In the genomic region with DNA sequence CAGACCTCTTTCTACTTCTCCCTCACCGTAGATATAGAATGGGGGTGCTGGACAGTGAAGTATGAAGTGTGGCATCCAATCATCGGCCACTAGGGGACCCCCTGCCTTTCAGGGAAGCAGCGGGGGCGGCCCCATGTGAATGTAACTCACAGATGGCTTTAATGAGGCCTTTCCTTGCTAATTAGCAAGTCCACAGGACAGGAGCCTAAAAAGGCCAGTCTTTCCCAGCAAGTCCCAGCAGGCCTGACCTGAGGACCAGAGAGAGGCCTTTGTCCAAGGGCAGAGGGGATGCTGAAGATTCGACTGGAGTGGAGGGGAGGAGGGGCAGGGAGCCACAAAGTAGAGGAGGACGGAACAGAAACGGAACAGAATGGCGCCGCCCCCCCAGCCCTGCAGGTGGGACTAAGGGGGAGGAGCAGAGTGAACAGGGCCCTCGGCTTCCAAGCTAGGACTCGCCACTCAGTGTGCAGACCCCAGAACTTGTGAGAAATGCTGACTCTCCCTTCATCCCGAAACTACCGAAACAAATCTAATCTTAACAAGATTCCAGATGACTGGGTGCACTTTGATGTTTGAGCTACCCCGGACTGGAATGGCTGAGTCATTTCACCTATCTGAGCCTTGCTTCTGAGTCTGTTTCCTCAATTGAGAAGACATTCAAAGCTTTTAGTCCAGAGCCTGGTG, we compare ENCODE assay signal across 1 cellular context.
TF ChIP-seq lines count a peak whose summit lies in the region.

No MANE protein-coding gene starts in this region.

TF ChIP-seq in HepG2, 621 proteins besides CTCF, POLR2A, EP300 and RAD21 (continues in another document):
- peak; percentile 6; the same call in 1 of the 2 replicates for TF ChIP-seq ZBTB49 (CRISPR knock-in tag; IDR thresholded peaks at IDR 0.05; ENCODE audit: borderline replicate concordance)
- 0 out of 2 replicates have a peak, but pooled peaks have one; percentile 16 for TF ChIP-seq ZNF317 (CRISPR knock-in tag; IDR thresholded peaks at IDR 0.05)
- peak; percentile 52 for TF ChIP-seq ASH2L (IDR thresholded peaks at IDR 0.05; ENCODE audit: insufficient read length, low read depth, low read length)
- TF ChIP-seq SP2 (CRISPR knock-in tag; IDR thresholded peaks at IDR 0.05): 0 out of 2 replicates have a peak, but pooled peaks have one; percentile 1
- TF ChIP-seq ZNF432 (CRISPR knock-in tag; IDR thresholded peaks at IDR 0.05; ENCODE audit: borderline replicate concordance): no peak
- TF ChIP-seq XRCC5 (optimal IDR thresholded peaks at IDR 0.05; ENCODE audit: low read length): peak; percentile 28
- 0 out of 2 replicates have a peak, but pooled peaks have one; percentile 22 for TF ChIP-seq ZBTB7A (CRISPR knock-in tag; IDR thresholded peaks at IDR 0.05)
- TF ChIP-seq MAFF (IDR thresholded peaks at IDR 0.05; ENCODE audit: low read depth, low read length): peak; percentile 69
- TF ChIP-seq, protein P1, sequence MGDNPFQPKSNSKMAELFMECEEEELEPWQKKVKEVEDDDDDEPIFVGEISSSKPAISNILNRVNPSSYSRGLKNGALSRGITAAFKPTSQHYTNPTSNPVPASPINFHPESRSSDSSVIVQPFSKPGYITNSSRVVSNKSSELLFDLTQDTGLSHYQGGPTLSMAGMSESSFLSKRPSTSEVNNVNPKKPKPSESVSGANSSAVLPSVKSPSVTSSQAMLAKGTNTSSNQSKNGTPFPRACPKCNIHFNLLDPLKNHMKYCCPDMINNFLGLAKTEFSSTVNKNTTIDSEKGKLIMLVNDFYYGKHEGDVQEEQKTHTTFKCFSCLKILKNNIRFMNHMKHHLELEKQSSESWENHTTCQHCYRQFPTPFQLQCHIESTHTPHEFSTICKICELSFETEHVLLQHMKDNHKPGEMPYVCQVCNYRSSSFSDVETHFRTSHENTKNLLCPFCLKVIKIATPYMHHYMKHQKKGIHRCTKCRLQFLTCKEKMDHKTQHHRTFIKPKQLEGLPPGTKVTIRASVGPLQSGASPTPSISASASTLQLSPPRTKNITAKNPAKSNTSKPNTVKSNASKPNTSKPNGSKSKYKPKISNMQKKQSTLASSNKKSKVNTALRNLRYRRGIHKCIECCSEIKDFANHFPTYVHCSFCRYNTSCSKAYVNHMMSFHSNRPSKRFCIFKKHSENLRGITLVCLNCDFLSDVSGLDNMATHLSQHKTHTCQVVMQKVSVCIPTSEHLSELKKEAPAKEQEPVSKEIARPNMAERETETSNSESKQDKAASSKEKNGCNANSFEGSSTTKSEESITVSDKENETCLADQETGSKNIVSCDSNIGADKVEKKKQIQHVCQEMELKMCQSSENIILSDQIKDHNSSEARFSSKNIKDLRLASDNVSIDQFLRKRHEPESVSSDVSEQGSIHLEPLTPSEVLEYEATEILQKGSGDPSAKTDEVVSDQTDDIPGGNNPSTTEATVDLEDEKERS (CRISPR knock-in tag; IDR thresholded peaks at IDR 0.05): 0 out of 2 replicates have a peak, but pooled peaks have one; percentile 15
- no peak for TF ChIP-seq WIZ (CRISPR knock-in tag; IDR thresholded peaks at IDR 0.05)
- TF ChIP-seq ZNF572 (CRISPR knock-in tag; IDR thresholded peaks at IDR 0.05): peak; percentile 77; the same call in 1 of the 2 replicates
- TF ChIP-seq ZNF501 (CRISPR knock-in tag; IDR thresholded peaks at IDR 0.05): peak; percentile 55
- peak; percentile 97 for TF ChIP-seq ZNF263 (CRISPR knock-in tag; IDR thresholded peaks at IDR 0.05)
- peak; percentile 23; the same call in 1 of the 2 replicates for TF ChIP-seq SIN3A (IDR thresholded peaks at IDR 0.05; ENCODE audit: borderline replicate concordance, low read depth, low read length)
- 0 out of 2 replicates have a peak, but pooled peaks have one; percentile 44 for TF ChIP-seq ZNF224 (CRISPR knock-in tag; IDR thresholded peaks at IDR 0.05)
- TF ChIP-seq ZNF343 (CRISPR knock-in tag; IDR thresholded peaks at IDR 0.05): no peak; the same call in 1 of the 2 replicates
- TF ChIP-seq FOSL2 (CRISPR knock-in tag; IDR thresholded peaks at IDR 0.05): peak; percentile 85
- TF ChIP-seq, protein P2, sequence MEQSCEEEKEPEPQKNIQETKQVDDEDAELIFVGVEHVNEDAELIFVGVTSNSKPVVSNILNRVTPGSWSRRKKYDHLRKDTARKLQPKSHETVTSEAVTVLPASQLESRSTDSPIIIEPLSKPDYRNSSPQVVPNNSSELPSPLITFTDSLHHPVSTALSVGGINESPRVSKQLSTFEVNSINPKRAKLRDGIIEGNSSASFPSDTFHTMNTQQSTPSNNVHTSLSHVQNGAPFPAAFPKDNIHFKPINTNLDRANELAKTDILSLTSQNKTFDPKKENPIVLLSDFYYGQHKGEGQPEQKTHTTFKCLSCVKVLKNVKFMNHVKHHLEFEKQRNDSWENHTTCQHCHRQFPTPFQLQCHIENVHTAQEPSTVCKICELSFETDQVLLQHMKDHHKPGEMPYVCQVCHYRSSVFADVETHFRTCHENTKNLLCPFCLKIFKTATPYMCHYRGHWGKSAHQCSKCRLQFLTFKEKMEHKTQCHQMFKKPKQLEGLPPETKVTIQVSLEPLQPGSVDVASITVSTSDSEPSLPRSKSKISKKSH (CRISPR knock-in tag; IDR thresholded peaks at IDR 0.05; ENCODE audit: borderline replicate concordance): peak; percentile 23; the same call in 1 of the 2 replicates
- peak; percentile 60; the same call in 1 of the 2 replicates for TF ChIP-seq MIXL1 (CRISPR knock-in tag; IDR thresholded peaks at IDR 0.05)
- TF ChIP-seq GATAD1 (CRISPR knock-in tag; IDR thresholded peaks at IDR 0.05): 0 out of 2 replicates have a peak, but pooled peaks have one; percentile 7
- peak; percentile 71; the same call in 1 of the 2 replicates for TF ChIP-seq KDM5B (CRISPR knock-in tag; IDR thresholded peaks at IDR 0.05; ENCODE audit: borderline replicate concordance)
- TF ChIP-seq SPEN (CRISPR knock-in tag; IDR thresholded peaks at IDR 0.05; ENCODE audit: low read depth): peak; percentile 58
- 0 out of 2 replicates have a peak, but pooled peaks have one; percentile 1 for TF ChIP-seq ZNF609 (CRISPR knock-in tag; IDR thresholded peaks at IDR 0.05; ENCODE audit: borderline replicate concordance)
- TF ChIP-seq ZNF354B (CRISPR knock-in tag; IDR thresholded peaks at IDR 0.05): 0 out of 2 replicates have a peak, but pooled peaks have one; percentile 26
- peak; percentile 72; the same call in 1 of the 2 replicates for TF ChIP-seq NRL (CRISPR knock-in tag; IDR thresholded peaks at IDR 0.05; ENCODE audit: borderline replicate concordance)
- TF ChIP-seq ARHGAP35 (CRISPR knock-in tag; IDR thresholded peaks at IDR 0.05; ENCODE audit: borderline replicate concordance): 0 out of 2 replicates have a peak, but pooled peaks have one; percentile 41
- TF ChIP-seq KDM3A (CRISPR knock-in tag; IDR thresholded peaks at IDR 0.05; ENCODE audit: low read depth): no peak
- no peak for TF ChIP-seq PCBP2 (optimal IDR thresholded peaks at IDR 0.05; ENCODE audit: low read depth, low read length, poor library complexity, severe bottlenecking)
- TF ChIP-seq GFI1 (CRISPR knock-in tag; IDR thresholded peaks at IDR 0.05; ENCODE audit: borderline replicate concordance): no peak; the same call in none of the 2 replicates
- TF ChIP-seq GABPB1 (CRISPR knock-in tag; IDR thresholded peaks at IDR 0.05): 0 out of 2 replicates have a peak, but pooled peaks have one; percentile 32
- 0 out of 2 replicates have a peak, but pooled peaks have one; percentile 15 for TF ChIP-seq FOXO1 (CRISPR knock-in tag; IDR thresholded peaks at IDR 0.05)
- no peak for TF ChIP-seq FOXP1 (IDR thresholded peaks at IDR 0.05)
- TF ChIP-seq FOXP1 (CRISPR knock-in tag; IDR thresholded peaks at IDR 0.05): 0 out of 2 replicates have a peak, but pooled peaks have one; percentile 22
- no peak for TF ChIP-seq TFE3 (CRISPR knock-in tag; IDR thresholded peaks at IDR 0.05)
- peak; percentile 12 for TF ChIP-seq JARID2 (CRISPR knock-in tag; IDR thresholded peaks at IDR 0.05; ENCODE audit: insufficient replicate concordance)
- no peak for TF ChIP-seq CERS6 (CRISPR knock-in tag; IDR thresholded peaks at IDR 0.05)
- peak; percentile 83; the same call in 1 of the 2 replicates for TF ChIP-seq NFE2L2 (IDR thresholded peaks at IDR 0.05; ENCODE audit: low read length)
- TF ChIP-seq ETV5 (CRISPR knock-in tag; IDR thresholded peaks at IDR 0.05; ENCODE audit: borderline replicate concordance): peak; percentile 27; the same call in 1 of the 2 replicates
- TF ChIP-seq ZNF782 (CRISPR knock-in tag; IDR thresholded peaks at IDR 0.05; ENCODE audit: borderline replicate concordance): peak; percentile 45; the same call in 1 of the 2 replicates
- TF ChIP-seq ZNF891 (CRISPR knock-in tag; IDR thresholded peaks at IDR 0.05): peak; percentile 26; the same call in 1 of the 2 replicates
- TF ChIP-seq THYN1 (CRISPR knock-in tag; IDR thresholded peaks at IDR 0.05; ENCODE audit: borderline replicate concordance, low read depth): peak; percentile 86; the same call in 1 of the 2 replicates
- peak; percentile 1; the same call in 1 of the 2 replicates for TF ChIP-seq CHD4 (IDR thresholded peaks at IDR 0.05; ENCODE audit: borderline replicate concordance, low read length)
- TF ChIP-seq KAT8 (CRISPR knock-in tag; IDR thresholded peaks at IDR 0.05): peak; percentile 45
- TF ChIP-seq ARID2 (CRISPR knock-in tag; IDR thresholded peaks at IDR 0.05; ENCODE audit: borderline replicate concordance): peak; percentile 72; the same call in 1 of the 2 replicates
- peak; percentile 32; the same call in 1 of the 2 replicates for TF ChIP-seq AHR (CRISPR knock-in tag; IDR thresholded peaks at IDR 0.05)
